Comparison of ENCODE assay signal across 20 cellular contexts in the genomic region with DNA sequence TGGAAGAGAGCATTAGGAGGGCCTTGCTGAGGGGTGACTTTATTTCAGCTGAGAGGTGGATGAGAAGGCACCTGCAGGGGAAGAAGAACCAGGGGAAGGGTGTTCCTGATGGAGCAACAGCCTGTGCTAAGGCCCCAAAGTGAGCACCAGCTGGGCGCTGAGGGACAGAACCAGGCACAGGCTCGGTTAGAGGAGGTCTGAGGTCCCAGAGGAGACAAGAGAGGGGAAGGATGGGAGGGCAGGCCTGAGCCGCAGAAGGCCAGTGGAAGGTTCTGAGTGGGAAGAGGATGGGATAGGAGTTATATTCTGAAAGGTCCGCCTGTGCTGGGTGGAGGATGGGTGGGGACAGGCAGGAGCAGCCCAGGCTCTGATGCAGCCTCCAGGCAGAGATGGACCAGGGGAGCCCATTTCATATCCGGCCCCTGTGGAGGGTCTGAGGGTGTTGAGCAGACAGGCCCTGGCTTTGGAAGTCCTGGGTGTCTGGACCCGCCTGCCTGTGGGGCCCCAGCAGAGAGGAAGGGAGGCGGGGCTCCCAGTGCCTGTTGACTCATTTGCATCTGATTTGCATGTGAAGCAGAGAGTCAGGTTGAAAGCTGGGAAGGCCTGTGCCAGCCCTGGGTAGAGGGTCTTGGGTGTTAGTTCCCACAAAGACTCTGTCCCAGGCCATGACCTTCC. TPM values are rescaled to one million over a fixed set of nuclear protein-coding genes. Genes with fewer than 3 reads are reported as not detected.
DNase-seq lines count a peak whose midpoint lies in the region; ATAC-seq and TF ChIP-seq lines count a peak whose summit lies in the region.
"Had no signal": no experiment of that assay in that cellular context is flagged by ENCODE, and none has a peak within 500 bp of the region (broad histone marks: within the 10 kb centered on the region; RNA-seq: fewer than 3 reads in every experiment).

No MANE protein-coding gene starts in this region.

- no peaks in the 10 kb centered on the region for H3K27me3 ChIP-seq in mesendoderm (ENCODE audit: insufficient read depth, low read length, poor library complexity)
- H3K27me3 ChIP-seq: BE2C, tibial nerve had no signal

- H3K4me3 ChIP-seq in mesendoderm (ENCODE audit: low read length), result no peak overlapping the region
- H3K4me3 ChIP-seq: HAP-1, tibial nerve had no signal

- no peaks in the 10 kb centered on the region for H3K36me3 ChIP-seq in mesendoderm (ENCODE audit: control insufficient read depth, insufficient read depth, low read length)
- H3K36me3 ChIP-seq: BE2C, HAP-1, tibial nerve had no signal

- no CpG with 5 or more reads among the region's 7 CpGs for WGBS in mesendoderm (ENCODE audit: extremely low coverage, insufficient coverage, low lambda C conversion rate)

- no peak overlapping the region for H2BK15ac ChIP-seq in mesendoderm (replicated peaks; ENCODE audit: low read depth)

- no peak overlapping the region for H2BK120ac ChIP-seq in mesendoderm (ENCODE audit: low read depth, low read length)

- H3K79me1 ChIP-seq in mesendoderm (ENCODE audit: low read length), result no peaks in the 10 kb centered on the region

- no peak overlapping the region for H3K9ac ChIP-seq in mesendoderm (ENCODE audit: low read length)

- H3K4me2 ChIP-seq in mesendoderm (ENCODE audit: low read length), result no peak overlapping the region

- no peak for ATAC-seq in HG03378 (IDR thresholded peaks at IDR 0.05; ENCODE audit: unreplicated experiment)
- ATAC-seq: right cardiac atrium had no signal

- no peak overlapping the region for H3K27ac ChIP-seq in mesendoderm (ENCODE audit: low read depth, low read length)
- H3K27ac ChIP-seq: tibial nerve had no signal

- H3K4me1 ChIP-seq in mesendoderm (ENCODE audit: control insufficient read depth, low read depth, low read length), result no peaks in the 10 kb centered on the region
- H3K4me1 ChIP-seq: BE2C, HAP-1 had no signal

- no peaks in the 10 kb centered on the region for H3K9me3 Mint-ChIP-seq in activated naive CD4-positive, alpha-beta T cell treated with anti-CD3 and anti-CD28 coated beads, Interleukin-2, amount 50 U/mL, for 24 hours
- H3K9me3 Mint-ChIP-seq in brain, result peaks cover 0 to 4% (median 0%) of the 10 kb centered on the region in 5 experiments
- H3K9me3 Mint-ChIP-seq: natural killer cell treated with Interleukin-12 subunit alpha and Interleukin-12 subunit beta and Interleukin-15 and Interleukin-18, amount 100 ng/mL, for 72 hours had no signal

- no peak for DNase-seq in activated naive CD4-positive, alpha-beta T cell treated with Interleukin-2 at 50 U/mL for 16 hours
- DNase-seq in mesendoderm, result no peak
- no peak for DNase-seq in nucleus accumbens (lab: John Stamatoyannopoulos, UW)
- DNase-seq in COR-L47 (lab: John Stamatoyannopoulos, UW), result no peak
- no peak for DNase-seq in activated gamma-delta T cell treated with Interleukin-2 at 50 U/mL for 16 hours
- DNase-seq: activated CD4-positive, alpha-beta T cell treated with anti-CD3 and anti-CD28 coated beads, Interleukin-2, amount 50 U/mL, for 48 hours; BE2C; GF-D8; NCI-H1694 treated with DMSO at 0.1 percent for 48 hours; NCI-H510A; right cardiac atrium; SHP77; stimulated activated CD4-positive, alpha-beta T cell treated with anti-CD3 and anti-CD28 coated beads, Interleukin-2, amount 100 ng/mL, for 24 hours; T1000 had no signal

- H3K4ac ChIP-seq in mesendoderm (ENCODE audit: low read depth, low read length), result no peak overlapping the region

- H3K18ac ChIP-seq in mesendoderm (ENCODE audit: low read length), result no peak overlapping the region

- no peak overlapping the region for H3K23ac ChIP-seq in mesendoderm (ENCODE audit: low read length)

- no peak overlapping the region for H2BK5ac ChIP-seq in mesendoderm (ENCODE audit: low read length)

- no peak overlapping the region for H4K8ac ChIP-seq in mesendoderm (ENCODE audit: low read depth, low read length)

- TF ChIP-seq CTCF in brain (conservative IDR thresholded peaks at IDR 0.05), result no peak

- H3K4me1 Mint-ChIP-seq in activated naive CD4-positive, alpha-beta T cell treated with anti-CD3 and anti-CD28 coated beads, Interleukin-2, amount 50 U/mL, for 24 hours, result no peaks in the 10 kb centered on the region
- H3K4me1 Mint-ChIP-seq in brain, result peaks cover 19% of the 10 kb centered on the region

- H3K79me2 ChIP-seq in mesendoderm (ENCODE audit: control insufficient read depth, insufficient read depth, low read length), result no peaks in the 10 kb centered on the region

- no peak overlapping the region for H2AK5ac ChIP-seq in mesendoderm (ENCODE audit: low read length)

- no peaks in the 10 kb centered on the region for H3K36me3 Mint-ChIP-seq in activated naive CD4-positive, alpha-beta T cell treated with anti-CD3 and anti-CD28 coated beads, Interleukin-2, amount 50 U/mL, for 24 hours
- H3K36me3 Mint-ChIP-seq in brain, result no peaks in the 10 kb centered on the region
- H3K36me3 Mint-ChIP-seq: natural killer cell treated with Interleukin-12 subunit alpha and Interleukin-12 subunit beta and Interleukin-15 and Interleukin-18, amount 100 ng/mL, for 72 hours had no signal

- H3K56ac ChIP-seq in mesendoderm (ENCODE audit: low read length), result peak overlapping the region; percentile 25

- H3K27ac Mint-ChIP-seq in activated naive CD4-positive, alpha-beta T cell treated with anti-CD3 and anti-CD28 coated beads, Interleukin-2, amount 50 U/mL, for 24 hours, result peak overlapping the region; percentile 52
- H3K27ac Mint-ChIP-seq in brain, result peak overlapping the region in 4 of 5 experiments; percentile 35 to 88 (median 58)

- no peaks in the 10 kb centered on the region for H3K27me3 Mint-ChIP-seq in activated naive CD4-positive, alpha-beta T cell treated with anti-CD3 and anti-CD28 coated beads, Interleukin-2, amount 50 U/mL, for 24 hours
- peaks cover 7% of the 10 kb centered on the region for H3K27me3 Mint-ChIP-seq in brain

- no peak overlapping the region for H3K4me3 Mint-ChIP-seq in activated naive CD4-positive, alpha-beta T cell treated with anti-CD3 and anti-CD28 coated beads, Interleukin-2, amount 50 U/mL, for 24 hours
- H3K4me3 Mint-ChIP-seq in brain, result no peak overlapping the region
- H3K4me3 Mint-ChIP-seq: natural killer cell treated with Interleukin-12 subunit alpha and Interleukin-12 subunit beta and Interleukin-15 and Interleukin-18, amount 100 ng/mL, for 72 hours had no signal

- H4K5ac ChIP-seq in mesendoderm (ENCODE audit: low read length), result no peak overlapping the region

RNA-seq across cellular contexts. Expression of gene FAM110A, which starts 10.7 kb away (rescaled TPM):
- 21.9 TPM for polyA plus RNA-seq in brain (ENCODE audit: insufficient read depth, low read depth, low replicate concordance)
- 7.2 TPM for polyA plus RNA-seq in mesendoderm (2013, experiment 1 of 2)
- polyA plus RNA-seq in mesendoderm (2013, experiment 2 of 2), result 7.3 TPM

RNA-seq across cellular contexts. Expression of gene SLC52A3, which starts 54.5 kb away (rescaled TPM):
- polyA plus RNA-seq in brain (ENCODE audit: insufficient read depth, low read depth, low replicate concordance), result 7.4 TPM
- polyA plus RNA-seq in mesendoderm (2013, experiment 1 of 2), result 1.6 TPM
- 1.8 TPM for polyA plus RNA-seq in mesendoderm (2013, experiment 2 of 2)
